1 cellular context compared by ENCODE assay signal in genomic region chr5:169218176-169218575, GRCh38.
TF ChIP-seq lines count a peak whose summit lies in the region.

No MANE protein-coding gene starts in this region.

TF ChIP-seq in HEK293, 187 proteins besides CTCF, POLR2A, EP300 and RAD21 (continued from another document):
- TF ChIP-seq ZNF692 (tag by site-specific recombination; IDR thresholded peaks at IDR 0.05), result no peak
